Comparison of ENCODE assay signal across 8 cellular contexts in the genomic region with DNA sequence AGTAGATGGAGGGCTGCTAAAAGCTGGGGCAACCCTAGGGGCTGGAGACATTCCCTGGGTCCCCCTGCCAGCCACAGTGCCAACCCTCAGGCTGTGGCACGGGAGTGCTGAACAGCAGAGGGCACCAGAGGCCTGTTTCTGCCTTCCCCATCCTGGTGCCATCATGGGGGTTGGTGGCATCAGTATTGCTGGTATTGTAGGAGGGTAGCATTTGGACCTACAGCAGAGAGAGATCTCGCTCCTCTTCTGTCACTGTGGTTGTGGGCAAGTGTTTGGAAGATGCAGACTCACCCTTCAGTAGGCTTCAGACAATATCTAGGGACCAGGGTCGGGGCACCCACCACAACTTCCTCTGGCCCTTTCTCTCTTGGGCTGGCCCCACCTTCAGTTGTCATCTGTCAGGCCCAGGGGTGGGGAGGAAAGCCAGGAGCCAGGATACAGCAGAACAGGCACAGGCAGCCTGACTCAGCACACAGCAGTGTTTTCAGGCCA.
DNase-seq lines count a peak whose midpoint lies in the region; ATAC-seq and TF ChIP-seq lines count a peak whose summit lies in the region.

No MANE protein-coding gene starts in this region.

- H3K4me3 ChIP-seq in HL-60 (replicated peaks; ENCODE audit: insufficient read depth, low read length): no peak overlapping the region

- H3K27me3 Mint-ChIP-seq in CD14-positive monocyte (ENCODE audit: low read depth in 3 of 3): peaks cover 9 to 11% (median 11%) of the 10 kb centered on the region in 3 donors

- H3K9me3 Mint-ChIP-seq in CD14-positive monocyte: no peaks in the 10 kb centered on the region

- H3K27ac ChIP-seq in HL-60 (replicated peaks): no peak overlapping the region

- peak overlapping the region in 1 of 2 donors; percentile 35 for H3K4me3 Mint-ChIP-seq in CD14-positive monocyte

- TF ChIP-seq CTCF in CD14-positive monocyte (IDR thresholded peaks at IDR 0.05) (peak; percentile 82), HL-60 (IDR thresholded peaks at IDR 0.05; ENCODE audit: insufficient read depth, low read length) (peak; percentile 80)

- peaks cover 45% of the 10 kb centered on the region for H3K4me1 Mint-ChIP-seq in CD14-positive monocyte

- DNase-seq in CD14-positive monocyte (ENCODE audit: low spot score): peak; percentile 81
- peak; percentile 51 to 79 for DNase-seq in HL-60 (ENCODE audit: low read depth in 1 of 2, low spot score in 1 of 2)
- peak; percentile 25 to 65 for DNase-seq in SHP77 (lab: John Stamatoyannopoulos, UW)
- DNase-seq in activated effector memory CD4-positive, alpha-beta T cell treated with Interleukin-2 at 50 U/mL for 16 hours: peak; percentile 61
- peak; percentile 59 for DNase-seq in glomerular visceral epithelial cell (ENCODE audit: extremely low spot score)
- DNase-seq in putamen (ENCODE audit: low spot score): peak; percentile 42

- no peaks in the 10 kb centered on the region for H3K27me3 ChIP-seq in HL-60 (ENCODE audit: insufficient read depth, poor library complexity, severe bottlenecking)

- no peaks in the 10 kb centered on the region for H3K36me3 Mint-ChIP-seq in CD14-positive monocyte

- ATAC-seq in GM18868 (IDR thresholded peaks at IDR 0.05; ENCODE audit: unreplicated experiment): no peak
- no peak for ATAC-seq in GM21515 (IDR thresholded peaks at IDR 0.05; ENCODE audit: unreplicated experiment)

- peak overlapping the region; percentile 55 to 78 (median 63) for H3K27ac Mint-ChIP-seq in CD14-positive monocyte

- intact Hi-C loops in CD14-positive monocyte (cut with micrococcal nuclease): loop anchor here in 1 of 2 donors (5.0 to 10.0 kb wide), 4 partner anchors 91 to 519 kb away; a partner anchor contains a TSS
